In the genomic region with DNA sequence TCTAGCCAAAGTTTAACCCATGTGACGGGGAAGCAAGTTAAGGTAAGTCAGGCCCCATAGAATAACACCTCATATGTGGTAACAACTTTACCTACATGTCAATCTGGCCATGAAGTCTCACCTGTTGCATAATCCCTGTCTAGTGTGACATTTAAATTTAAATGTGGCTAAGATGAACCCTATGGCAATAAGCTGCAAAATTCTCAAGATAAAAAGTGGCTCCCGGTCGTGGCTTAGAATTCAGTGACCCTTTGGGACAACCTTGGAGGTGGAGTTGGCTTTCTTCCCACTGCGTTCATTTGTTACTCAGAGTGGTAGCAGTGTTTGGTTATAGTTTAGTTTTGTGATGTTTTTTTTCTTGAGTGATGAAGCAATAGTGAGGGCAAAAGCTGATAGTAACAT, we compare ENCODE assay signal across 9 cellular contexts.
A peak's percentile ranks its signal among the peaks of the same experiment; 100 is the strongest.
DNase-seq lines count a peak whose midpoint lies in the region; ATAC-seq and TF ChIP-seq lines count a peak whose summit lies in the region.
"Had no signal": no experiment of that assay in that cellular context is flagged by ENCODE, and none has a peak within 500 bp of the region (broad histone marks: within the 10 kb centered on the region; RNA-seq: fewer than 3 reads in every experiment).

No MANE protein-coding gene starts in this region.

- no peak overlapping the region for H2AK5ac ChIP-seq in trophoblast cell (ENCODE audit: low read length)

- no peak overlapping the region for H4K12ac ChIP-seq in trophoblast cell (ENCODE audit: low read depth, low read length)

- H3K27me3 Mint-ChIP-seq in chondrocyte (ENCODE audit: low read depth) = no peaks in the 10 kb centered on the region

- H3K14ac ChIP-seq in trophoblast cell (ENCODE audit: low read length) = no peak overlapping the region

- H2AFZ ChIP-seq in trophoblast cell (ENCODE audit: insufficient read depth, low read length, poor library complexity) = no peak overlapping the region

- DNase-seq in M059J (ENCODE audit: low read depth) = peak; percentile 66
- DNase-seq in chondrocyte (ENCODE audit: low spot score) = no peak
- no peak for DNase-seq in trophoblast cell
- no peak for DNase-seq in effector CD4-positive, alpha-beta T cell
- DNase-seq in NCI-H187 (lab: John Stamatoyannopoulos, UW) = no peak
- DNase-seq: activated CD8-positive, alpha-beta memory T cell treated with anti-CD3 and anti-CD28 coated beads for 24 hours had no signal

- H3K36me3 ChIP-seq in muscle layer of duodenum (ENCODE audit: control insufficient read depth in 1 of 2, insufficient read depth in 2 of 2, low read length in 2 of 2) (peaks cover 0 to 15% of the 10 kb centered on the region in 2 donors), trophoblast cell (ENCODE audit: control insufficient read depth in 1 of 2, insufficient read depth in 2 of 2, low read length in 2 of 2) (no peaks in the 10 kb centered on the region)

- H3K9me3 ChIP-seq in muscle layer of duodenum (ENCODE audit: control insufficient read depth in 1 of 2, low read length in 2 of 2) = no peaks in the 10 kb centered on the region
- no peaks in the 10 kb centered on the region for H3K9me3 ChIP-seq in trophoblast cell (ENCODE audit: insufficient read depth, low read depth, low read length)

- H3K36me3 Mint-ChIP-seq in chondrocyte (ENCODE audit: low read depth) = peaks cover 1% of the 10 kb centered on the region

- no peak overlapping the region for H2BK12ac ChIP-seq in trophoblast cell (ENCODE audit: low read length)

- peaks cover 68% of the 10 kb centered on the region for H3K4me1 Mint-ChIP-seq in chondrocyte (ENCODE audit: low read depth)

- H3K27me3 ChIP-seq in muscle layer of duodenum (ENCODE audit: low read depth, low read length) (no peaks in the 10 kb centered on the region), trophoblast cell (ENCODE audit: insufficient read depth, low read length) (no peaks in the 10 kb centered on the region)

- H3K9me3 Mint-ChIP-seq in chondrocyte (ENCODE audit: low read depth) = no peaks in the 10 kb centered on the region

- H3K4me2 ChIP-seq in trophoblast cell (ENCODE audit: low read length) = no peak overlapping the region

- H3K27ac ChIP-seq in 22Rv1 (0 out of 2 replicates have a peak overlapping the region, but pooled peaks have one; percentile 7), muscle layer of duodenum (ENCODE audit: low read length) (peak overlapping the region; percentile 72), trophoblast cell (ENCODE audit: low read depth, low read length) (no peak overlapping the region)

- H3K9ac ChIP-seq in trophoblast cell (ENCODE audit: low read length) = no peak overlapping the region

- ATAC-seq in GM21528 (IDR thresholded peaks at IDR 0.05; ENCODE audit: low FRiP score, unreplicated experiment) = no peak

- no peak overlapping the region for H2BK5ac ChIP-seq in trophoblast cell (ENCODE audit: low read depth, low read length, poor library complexity)

- no peak overlapping the region for H4K8ac ChIP-seq in trophoblast cell (ENCODE audit: low read depth, low read length)

- H2BK120ac ChIP-seq in trophoblast cell (ENCODE audit: insufficient read depth, low read length, poor library complexity) = no peak overlapping the region

- no peaks in the 10 kb centered on the region for H3K79me2 ChIP-seq in trophoblast cell (ENCODE audit: control insufficient read depth, insufficient read depth, low read length, poor library complexity)

- no peak overlapping the region for H3K4me3 Mint-ChIP-seq in chondrocyte (ENCODE audit: unreplicated experiment)

- peak overlapping the region; percentile 84 for H3K27ac Mint-ChIP-seq in chondrocyte (ENCODE audit: unreplicated experiment)

- no peak overlapping the region for H3K23ac ChIP-seq in trophoblast cell (ENCODE audit: low read length)

- no peak overlapping the region for H3K18ac ChIP-seq in trophoblast cell (ENCODE audit: low read length)

- H3K4me3 ChIP-seq in muscle layer of duodenum (ENCODE audit: low read depth in 1 of 2, low read length in 2 of 2) = no peak overlapping the region
- no peak overlapping the region for H3K4me3 ChIP-seq in trophoblast cell (ENCODE audit: low read depth, low read length)

- H3K4ac ChIP-seq in trophoblast cell (ENCODE audit: low read depth, low read length) = no peak overlapping the region

- no CpG with 5 or more reads among the region's 4 CpGs for WGBS in trophoblast cell (ENCODE audit: extremely low coverage, insufficient coverage, insufficient read length)

- no peak overlapping the region for H4K91ac ChIP-seq in trophoblast cell (ENCODE audit: low read depth, low read length)

- TF ChIP-seq CTCF in 22Rv1 (IDR thresholded peaks at IDR 0.05) (no peak), chondrocyte (IDR thresholded peaks at IDR 0.05) (no peak)

- peaks cover 12 to 18% of the 10 kb centered on the region in 2 donors for H3K4me1 ChIP-seq in muscle layer of duodenum (ENCODE audit: control insufficient read depth in 1 of 2, insufficient read depth in 2 of 2, low read length in 2 of 2)
- H3K4me1 ChIP-seq in trophoblast cell (ENCODE audit: control insufficient read depth in 1 of 2, insufficient read depth in 2 of 2, low read length in 2 of 2) = peaks cover 0 to 4% of the 10 kb centered on the region in 2 experiments

- H3K79me1 ChIP-seq in trophoblast cell (ENCODE audit: low read length) = no peaks in the 10 kb centered on the region
